11 cellular contexts compared by ENCODE assay signal in genomic region chr1:116825400-116825734, GRCh38.
A peak's percentile ranks its signal among the peaks of the same experiment; 100 is the strongest.
DNase-seq lines count a peak whose midpoint lies in the region; ATAC-seq and TF ChIP-seq lines count a peak whose summit lies in the region.
"Had no signal": no experiment of that assay in that cellular context is flagged by ENCODE, and none has a peak within 500 bp of the region (broad histone marks: within the 10 kb centered on the region; RNA-seq: fewer than 3 reads in every experiment).

No MANE protein-coding gene starts in this region.

- H3K27ac ChIP-seq in GM23338 (ENCODE audit: low read depth) (no peak overlapping the region), cingulate gyrus (ENCODE audit: low read depth, low read length) (peak overlapping the region; percentile 75), MM.1S (ENCODE audit: low read length) (no peak overlapping the region)
- H3K27ac ChIP-seq: brain microvascular endothelial cell, suprapubic skin had no signal

- H3K9me2 ChIP-seq in GM23338 (ENCODE audit: insufficient read depth) (peaks cover 7% of the 10 kb centered on the region; the same call in 1 of the 2 replicates), MM.1S (replicated peaks; ENCODE audit: insufficient read depth, low read length) (no peaks in the 10 kb centered on the region)

- H3K4me1 Mint-ChIP-seq in GM23338, result peaks cover 10% of the 10 kb centered on the region

- TF ChIP-seq CTCF in GM23338 (conservative IDR thresholded peaks at IDR 0.05; ENCODE audit: low read depth in 2 of 2) (no peak), MM.1S (IDR thresholded peaks at IDR 0.05; ENCODE audit: low read length) (no peak)

- no peak overlapping the region for H3K4me3 ChIP-seq in GM23338
- no peak overlapping the region for H3K4me3 ChIP-seq in MM.1S (ENCODE audit: low read length)
- H3K4me3 ChIP-seq: suprapubic skin had no signal

- H3K4me2 ChIP-seq in GM23338 (no peak overlapping the region), MM.1S (ENCODE audit: low read depth, low read length) (no peak overlapping the region)

- no peaks in the 10 kb centered on the region for H3K4me1 ChIP-seq in GM23338 (ENCODE audit: insufficient read depth)
- H3K4me1 ChIP-seq in MM.1S (ENCODE audit: low read length), result peaks cover 15% of the 10 kb centered on the region

- H3K27me3 Mint-ChIP-seq in GM23338 (ENCODE audit: insufficient read depth, low read depth, poor library complexity), result peaks cover 12% of the 10 kb centered on the region

- no peaks in the 10 kb centered on the region for H3K36me3 Mint-ChIP-seq in GM23338 (ENCODE audit: low read depth)

- no peak for DNase-seq in GM23338 (ENCODE audit: low spot score)
- DNase-seq in NCI-H446 treated with DMSO at 0.1 percent for 48 hours (lab: John Stamatoyannopoulos, UW), result peak; percentile 96
- peak; percentile 39 for DNase-seq in occipital lobe (lab: John Stamatoyannopoulos, UW)
- DNase-seq in NCI-H774 (lab: John Stamatoyannopoulos, UW), result no peak
- no peak for DNase-seq in LoVo (ENCODE audit: low spot score)
- DNase-seq in MM.1S, result no peak
- DNase-seq: activated CD4-positive, CD25-positive, alpha-beta regulatory T cell; brain microvascular endothelial cell; Karpas-422 had no signal

- ATAC-seq in GM23338, result peak; percentile 23; the same call in 2 of the 3 replicates

- no peaks in the 10 kb centered on the region for H3K9me3 ChIP-seq in MM.1S (replicated peaks; ENCODE audit: insufficient read depth, low read length)
- H3K9me3 ChIP-seq: suprapubic skin had no signal

- H3K36me3 ChIP-seq in GM23338 (ENCODE audit: insufficient read depth) (no peaks in the 10 kb centered on the region), MM.1S (replicated peaks; ENCODE audit: insufficient read depth, low read length) (no peaks in the 10 kb centered on the region)
- H3K36me3 ChIP-seq: brain microvascular endothelial cell, suprapubic skin had no signal

- no peak overlapping the region for H3K27ac Mint-ChIP-seq in GM23338

- H3K9ac ChIP-seq in MM.1S (ENCODE audit: low read length), result no peak overlapping the region

- H3K79me2 ChIP-seq in GM23338 (replicated peaks; ENCODE audit: insufficient read depth) (no peaks in the 10 kb centered on the region), MM.1S (ENCODE audit: low read length) (no peaks in the 10 kb centered on the region)

- no peaks in the 10 kb centered on the region for H3K27me3 ChIP-seq in GM23338 (ENCODE audit: insufficient read depth)
- no peaks in the 10 kb centered on the region for H3K27me3 ChIP-seq in MM.1S (replicated peaks; ENCODE audit: insufficient read depth, low read length)
- H3K27me3 ChIP-seq: brain microvascular endothelial cell, suprapubic skin had no signal

- no peaks in the 10 kb centered on the region for H3K9me3 Mint-ChIP-seq in GM23338

- H3F3A ChIP-seq in GM23338 (replicated peaks; ENCODE audit: low read depth) (no peaks in the 10 kb centered on the region), MM.1S (ENCODE audit: insufficient read depth, low read length) (peaks cover 4% of the 10 kb centered on the region; the same call in 1 of the 2 replicates)

- no peak overlapping the region for H3K4me3 Mint-ChIP-seq in GM23338

- H2AFZ ChIP-seq in GM23338 (peak overlapping the region; percentile 20), MM.1S (ENCODE audit: low read length) (no peak overlapping the region)

- no peaks in the 10 kb centered on the region for H4K20me1 ChIP-seq in GM23338 (replicated peaks; ENCODE audit: insufficient read depth)
- H4K20me1 ChIP-seq in MM.1S (ENCODE audit: insufficient read depth, low read length), result no peaks in the 10 kb centered on the region

TF ChIP-seq in GM23338, 12 proteins besides CTCF, POLR2A, EP300 and RAD21:
- no peak for TF ChIP-seq ZNF331 (CRISPR knock-in tag; IDR thresholded peaks at IDR 0.05; ENCODE audit: low read depth)
- no peak for TF ChIP-seq JUNB (IDR thresholded peaks at IDR 0.05; ENCODE audit: unreplicated experiment)
- no peak for TF ChIP-seq POLR2AphosphoS5 (IDR thresholded peaks at IDR 0.05; ENCODE audit: low read depth)
- TF ChIP-seq CREB1 (CRISPR knock-in tag; IDR thresholded peaks at IDR 0.05; ENCODE audit: low read depth), result no peak
- no peak for TF ChIP-seq EZH2phosphoT487 (IDR thresholded peaks at IDR 0.05; ENCODE audit: unreplicated experiment)
- TF ChIP-seq EZH2 (IDR thresholded peaks at IDR 0.05; ENCODE audit: low read depth, unreplicated experiment), result no peak
- no peak for TF ChIP-seq REST (IDR thresholded peaks at IDR 0.05; ENCODE audit: unreplicated experiment)

Comparison
In these comparisons a context has a peak if more than half of its experiments do, and no peak if none do; other contexts are left out.
1. DNase-seq: peak in NCI-H446 treated with DMSO at 0.1 percent for 48 hours (single experiment) and occipital lobe (single experiment); none in GM23338 (single experiment), NCI-H774 (single experiment), LoVo (single experiment) and MM.1S (single experiment).